In the genomic region with DNA sequence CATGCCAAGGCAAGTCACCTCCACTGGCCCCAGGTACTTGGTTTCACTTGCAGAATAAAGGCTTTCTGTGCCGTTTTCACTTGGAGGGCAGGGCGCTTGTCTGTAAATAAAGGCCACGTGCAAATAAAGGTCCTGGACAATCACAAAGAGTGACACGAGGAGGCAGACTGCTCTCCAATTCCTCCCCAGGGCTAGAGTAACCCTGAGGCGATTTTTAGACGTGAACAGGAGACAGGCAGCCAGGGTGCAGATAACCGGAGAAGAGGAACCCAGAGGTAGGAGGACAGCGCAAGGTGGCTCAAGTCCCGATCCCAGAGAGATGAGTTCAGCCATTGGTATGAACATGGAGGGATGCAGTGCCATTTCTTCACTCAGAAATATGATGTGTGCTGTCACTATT, we compare ENCODE assay signal across 1 cellular context.
TF ChIP-seq lines count a peak whose summit lies in the region.

No MANE protein-coding gene starts in this region.

TF ChIP-seq in GM23338, 12 proteins besides CTCF, POLR2A, EP300 and RAD21 (continued from another document):
- TF ChIP-seq, protein P1, sequence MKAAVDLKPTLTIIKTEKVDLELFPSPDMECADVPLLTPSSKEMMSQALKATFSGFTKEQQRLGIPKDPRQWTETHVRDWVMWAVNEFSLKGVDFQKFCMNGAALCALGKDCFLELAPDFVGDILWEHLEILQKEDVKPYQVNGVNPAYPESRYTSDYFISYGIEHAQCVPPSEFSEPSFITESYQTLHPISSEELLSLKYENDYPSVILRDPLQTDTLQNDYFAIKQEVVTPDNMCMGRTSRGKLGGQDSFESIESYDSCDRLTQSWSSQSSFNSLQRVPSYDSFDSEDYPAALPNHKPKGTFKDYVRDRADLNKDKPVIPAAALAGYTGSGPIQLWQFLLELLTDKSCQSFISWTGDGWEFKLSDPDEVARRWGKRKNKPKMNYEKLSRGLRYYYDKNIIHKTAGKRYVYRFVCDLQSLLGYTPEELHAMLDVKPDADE (IDR thresholded peaks at IDR 0.05): no peak
- TF ChIP-seq, protein P2, sequence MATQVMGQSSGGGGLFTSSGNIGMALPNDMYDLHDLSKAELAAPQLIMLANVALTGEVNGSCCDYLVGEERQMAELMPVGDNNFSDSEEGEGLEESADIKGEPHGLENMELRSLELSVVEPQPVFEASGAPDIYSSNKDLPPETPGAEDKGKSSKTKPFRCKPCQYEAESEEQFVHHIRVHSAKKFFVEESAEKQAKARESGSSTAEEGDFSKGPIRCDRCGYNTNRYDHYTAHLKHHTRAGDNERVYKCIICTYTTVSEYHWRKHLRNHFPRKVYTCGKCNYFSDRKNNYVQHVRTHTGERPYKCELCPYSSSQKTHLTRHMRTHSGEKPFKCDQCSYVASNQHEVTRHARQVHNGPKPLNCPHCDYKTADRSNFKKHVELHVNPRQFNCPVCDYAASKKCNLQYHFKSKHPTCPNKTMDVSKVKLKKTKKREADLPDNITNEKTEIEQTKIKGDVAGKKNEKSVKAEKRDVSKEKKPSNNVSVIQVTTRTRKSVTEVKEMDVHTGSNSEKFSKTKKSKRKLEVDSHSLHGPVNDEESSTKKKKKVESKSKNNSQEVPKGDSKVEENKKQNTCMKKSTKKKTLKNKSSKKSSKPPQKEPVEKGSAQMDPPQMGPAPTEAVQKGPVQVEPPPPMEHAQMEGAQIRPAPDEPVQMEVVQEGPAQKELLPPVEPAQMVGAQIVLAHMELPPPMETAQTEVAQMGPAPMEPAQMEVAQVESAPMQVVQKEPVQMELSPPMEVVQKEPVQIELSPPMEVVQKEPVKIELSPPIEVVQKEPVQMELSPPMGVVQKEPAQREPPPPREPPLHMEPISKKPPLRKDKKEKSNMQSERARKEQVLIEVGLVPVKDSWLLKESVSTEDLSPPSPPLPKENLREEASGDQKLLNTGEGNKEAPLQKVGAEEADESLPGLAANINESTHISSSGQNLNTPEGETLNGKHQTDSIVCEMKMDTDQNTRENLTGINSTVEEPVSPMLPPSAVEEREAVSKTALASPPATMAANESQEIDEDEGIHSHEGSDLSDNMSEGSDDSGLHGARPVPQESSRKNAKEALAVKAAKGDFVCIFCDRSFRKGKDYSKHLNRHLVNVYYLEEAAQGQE (IDR thresholded peaks at IDR 0.05; ENCODE audit: unreplicated experiment): no peak
- TF ChIP-seq ZNF114 (CRISPR knock-in tag; IDR thresholded peaks at IDR 0.05) (no peak), EZH2phosphoT487 (IDR thresholded peaks at IDR 0.05; ENCODE audit: unreplicated experiment) (no peak), STAT1 (IDR thresholded peaks at IDR 0.05; ENCODE audit: unreplicated experiment) (no peak), CREB1 (CRISPR knock-in tag; IDR thresholded peaks at IDR 0.05; ENCODE audit: low read depth) (no peak), NANOG (IDR thresholded peaks at IDR 0.05; ENCODE audit: borderline replicate concordance) (no peak)
